In genomic region chr17:31854672-31855071, GRCh38 we compare ENCODE assay signal across 20 cellular contexts. TPM values are rescaled to one million over a fixed set of nuclear protein-coding genes. Genes with fewer than 3 reads are reported as not detected.
A peak's percentile ranks its signal among the peaks of the same experiment; 100 is the strongest.
DNase-seq lines count a peak whose midpoint lies in the region; ATAC-seq and TF ChIP-seq lines count a peak whose summit lies in the region.
"Had no signal": no experiment of that assay in that cellular context is flagged by ENCODE, and none has a peak within 500 bp of the region (broad histone marks: within the 10 kb centered on the region; RNA-seq: fewer than 3 reads in every experiment).

No MANE protein-coding gene starts in this region.

- whole genome bisulfite sequencing in endodermal cell (ENCODE audit: insufficient coverage in 1 of 2, insufficient read length in 1 of 2), 2 experiments, result 84 to 100% methylated on average over 1 to 2 of the region's 2 CpGs

- H3K27ac Mint-ChIP-seq in endodermal cell, result no peak overlapping the region

- DNase-seq in SKM-1 treated with dmso at 0.1 percent for 144 hours (lab: John Stamatoyannopoulos, UW; ENCODE audit: unreplicated experiment), result peak; percentile 46
- DNase-seq in SKM-1 (lab: John Stamatoyannopoulos, UW; ENCODE audit: unreplicated experiment), result no peak
- DNase-seq in NB4 (ENCODE audit: low read depth), result peak; percentile 37
- DNase-seq in cardiac fibroblast (ENCODE audit: low read depth in 2 of 2), result peak; percentile 41 to 48
- DNase-seq in endodermal cell, result no peak
- no peak for DNase-seq in occipital lobe (lab: John Stamatoyannopoulos, UW)
- no peak for DNase-seq in NCI-H128 (lab: John Stamatoyannopoulos, UW; ENCODE audit: unreplicated experiment)
- DNase-seq: CD8-positive, alpha-beta memory T cell; DMS79; H7; NCI-H1417; NCI-H2029; NCI-H2171; NCI-H446; NCI-H774; Peyer's patch had no signal

- H3K4me1 ChIP-seq in endodermal cell (ENCODE audit: control insufficient read depth, insufficient read depth, low read length), result no peaks in the 10 kb centered on the region

- H3K9me3 Mint-ChIP-seq in endodermal cell, result no peaks in the 10 kb centered on the region
- H3K9me3 Mint-ChIP-seq: CD8-positive, alpha-beta memory T cell had no signal

- H3K27me3 Mint-ChIP-seq in endodermal cell (ENCODE audit: insufficient read depth), result no peaks in the 10 kb centered on the region
- H3K27me3 Mint-ChIP-seq: CD8-positive, alpha-beta memory T cell had no signal

- H3K27ac ChIP-seq in endodermal cell (ENCODE audit: low read depth, low read length), result no peak overlapping the region
- H3K27ac ChIP-seq: BLaER1 treated with 17β-estradiol and CSF1 and Interleukin-3, amounts not matched to agents 10 nM and 100 nM; Peyer's patch had no signal

- no peak for ATAC-seq in HG03520 (IDR thresholded peaks at IDR 0.05; ENCODE audit: unreplicated experiment)
- ATAC-seq: Right ventricle myocardium inferior, SK-N-SH treated with all-trans-retinoic acid at 6 μM for 48 hours had no signal

- no peak overlapping the region for H3K9ac ChIP-seq in endodermal cell (ENCODE audit: extremely low read depth, low read length, poor library complexity, severe bottlenecking)
- H3K9ac ChIP-seq: BLaER1 treated with 17β-estradiol and CSF1 and Interleukin-3, amounts not matched to agents 10 nM and 100 nM had no signal

- peaks cover 16% of the 10 kb centered on the region for H3K4me1 Mint-ChIP-seq in endodermal cell

- no peaks in the 10 kb centered on the region for H3K9me3 ChIP-seq in endodermal cell (ENCODE audit: control insufficient read depth, low read length)
- H3K9me3 ChIP-seq: BLaER1 treated with 17β-estradiol and CSF1 and Interleukin-3, amounts not matched to agents 10 nM and 100 nM; Peyer's patch had no signal

- H3K4me3 ChIP-seq in NB4 (ENCODE audit: low read depth, low read length) (no peak overlapping the region), cardiac fibroblast (replicated peaks in 1 of 2; ENCODE audit: low read depth in 2 of 2, low read length in 2 of 2) (no peak overlapping the region), endodermal cell (ENCODE audit: low read length) (no peak overlapping the region)
- H3K4me3 ChIP-seq: BLaER1 treated with 17β-estradiol and CSF1 and Interleukin-3, amounts not matched to agents 10 nM and 100 nM; Peyer's patch had no signal

- H3K36me3 ChIP-seq in endodermal cell (ENCODE audit: control insufficient read depth, insufficient read depth, low read length), result peaks cover 23% of the 10 kb centered on the region

- TF ChIP-seq CTCF in NB4 (IDR thresholded peaks at IDR 0.05; ENCODE audit: low read depth, low read length) (no peak), cardiac fibroblast (IDR thresholded peaks at IDR 0.05; ENCODE audit: low read depth, low read length) (no peak), endodermal cell (conservative IDR thresholded peaks at IDR 0.05) (no peak)

- no peak overlapping the region for H3K4me3 Mint-ChIP-seq in endodermal cell

- TF ChIP-seq POLR2A in NB4 (IDR thresholded peaks at IDR 0.05; ENCODE audit: extremely low read depth, insufficient read length), result no peak

- H3K27me3 ChIP-seq in endodermal cell (ENCODE audit: control insufficient read depth, insufficient read depth, low read length, poor library complexity, severe bottlenecking), result no peaks in the 10 kb centered on the region
- H3K27me3 ChIP-seq: BLaER1 treated with 17β-estradiol and CSF1 and Interleukin-3, amounts not matched to agents 10 nM and 100 nM; Peyer's patch had no signal

- peaks cover 26% of the 10 kb centered on the region for H3K36me3 Mint-ChIP-seq in endodermal cell (ENCODE audit: low read depth)

RNA-seq across cellular contexts. Expression of gene COPRS, which starts 4.4 kb away (rescaled TPM):
- total RNA-seq in endodermal cell (10 to 100 TPM; 44.3 to 51.7 TPM), occipital lobe (26.2 TPM)
- polyA plus RNA-seq in endodermal cell (2013, experiment 1 of 2), result 40.1 TPM
- polyA plus RNA-seq in endodermal cell (2013, experiment 2 of 2), result 41.1 TPM

RNA-seq across cellular contexts. Expression of gene UTP6, which starts 46.8 kb away (rescaled TPM):
- total RNA-seq in endodermal cell (100 to 1,000 TPM in 1 of 2 donors, 10 to 100 TPM in 1; 85.3 to 100 TPM), occipital lobe (47.1 TPM)
- 59.5 TPM for polyA plus RNA-seq in endodermal cell (2013, experiment 1 of 2)
- 54.1 TPM for polyA plus RNA-seq in endodermal cell (2013, experiment 2 of 2)

Comparison
In these comparisons a context has a peak if more than half of its experiments do, and no peak if none do; other contexts are left out.
1. DNase-seq: peak in SKM-1 treated with dmso at 0.1 percent for 144 hours (single experiment), NB4 (single experiment) and cardiac fibroblast (2 of 2); none in SKM-1 (single experiment), endodermal cell (single experiment), occipital lobe (single experiment) and NCI-H128 (single experiment).